ENCODE assay signal across 21 cellular contexts in the genomic region with DNA sequence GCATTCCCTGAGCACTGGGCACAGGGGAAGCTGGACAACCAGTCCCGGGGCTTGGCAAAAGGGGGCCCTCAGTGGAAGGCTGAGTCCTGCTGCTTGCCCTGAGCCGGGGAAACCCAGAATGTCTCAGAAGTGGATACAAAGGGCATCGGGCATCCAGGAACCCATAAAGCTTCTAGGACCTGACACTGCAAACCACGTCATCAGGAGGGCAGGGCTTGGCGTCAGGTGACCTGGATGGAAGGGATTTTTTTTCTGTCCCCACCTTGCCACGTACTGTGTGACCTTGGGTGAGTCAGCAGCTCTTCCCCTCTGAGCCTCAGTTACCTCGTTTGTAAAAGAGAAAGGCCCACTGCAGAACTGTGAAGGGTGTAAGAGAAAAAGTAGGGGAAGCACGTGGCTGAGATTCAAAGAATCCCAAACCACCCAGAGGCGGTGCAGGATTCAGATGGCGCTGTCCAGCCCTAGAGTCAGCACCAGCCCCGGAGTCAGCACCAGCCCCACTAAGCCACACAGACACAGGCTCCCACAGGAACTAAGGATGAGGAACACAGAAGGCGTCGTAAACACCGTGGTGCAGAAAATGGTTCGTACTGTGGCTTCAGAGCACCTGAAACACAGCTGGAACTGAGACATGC. TPM values are rescaled to one million over a fixed set of nuclear protein-coding genes. Genes with fewer than 3 reads are reported as not detected.
A peak's percentile ranks its signal among the peaks of the same experiment; 100 is the strongest.
DNase-seq lines count a peak whose midpoint lies in the region; ATAC-seq and TF ChIP-seq lines count a peak whose summit lies in the region.
"Had no signal": no experiment of that assay in that cellular context is flagged by ENCODE, and none has a peak within 500 bp of the region (broad histone marks: within the 10 kb centered on the region; RNA-seq: fewer than 3 reads in every experiment).

No MANE protein-coding gene starts in this region.

- H3K4me2 ChIP-seq in BLaER1 (peak overlapping the region; percentile 61), GM23338 (no peak overlapping the region)

- no peak overlapping the region for H2AFZ ChIP-seq in GM23338

- TF ChIP-seq CTCF in GM23338 (conservative IDR thresholded peaks at IDR 0.05; ENCODE audit: low read depth in 2 of 2), result no peak

- DNase-seq in GM23338 (ENCODE audit: low spot score) (peak; percentile 20), myocyte (ENCODE audit: low read depth) (peak; percentile 6), GDM1 (lab: John Stamatoyannopoulos, UW) (no peak), germinal center (ENCODE audit: low spot score) (no peak), NCI-H526 (lab: John Stamatoyannopoulos, UW) (no peak), H4 (ENCODE audit: low spot score) (no peak)
- DNase-seq: activated CD4-positive, alpha-beta T cell treated with anti-CD3 and anti-CD28 coated beads for 1 hour; activated naive CD8-positive, alpha-beta T cell treated with anti-CD3 and anti-CD28 coated beads for 36 hours; body of pancreas; esophagus squamous epithelium; left cardiac atrium; mesendoderm; naive thymus-derived CD4-positive, alpha-beta T cell; NCI-H1694 treated with DMSO at 0.1 percent for 48 hours; NCI-H526 treated with DMSO at 0.1 percent for 48 hours; right cardiac atrium; substantia nigra had no signal

- peaks cover 32% of the 10 kb centered on the region for H3K9me3 ChIP-seq in BLaER1
- H3K9me3 ChIP-seq: body of pancreas, esophagus squamous epithelium, vagina had no signal

- H3K9ac ChIP-seq in BLaER1, result no peak overlapping the region

- H3K36me3 ChIP-seq in BLaER1 (0 out of 2 replicates have a peak, but pooled peaks cover 6% of the 10 kb centered on the region), GM23338 (ENCODE audit: insufficient read depth) (no peaks in the 10 kb centered on the region)
- H3K36me3 ChIP-seq: esophagus squamous epithelium, vagina had no signal

- no peaks in the 10 kb centered on the region for H3K9me2 ChIP-seq in GM23338 (ENCODE audit: insufficient read depth)

- H3K27ac Mint-ChIP-seq in GM23338, result no peak overlapping the region
- no peak overlapping the region for H3K27ac Mint-ChIP-seq in activated T-helper 17 cell treated with anti-CD3 and anti-CD28 coated beads, Interleukin-2, amount 50 U/mL, for 72 hours
- H3K27ac Mint-ChIP-seq: activated naive CD8-positive, alpha-beta T cell treated with anti-CD3 and anti-CD28 coated beads for 36 hours; activated T-helper 1 cell treated with anti-CD3 and anti-CD28 coated beads, Interleukin-12 subunit alpha, Interleukin-12 subunit beta, Interleukin-2, Interleukin-4 antibody, amounts not matched to agents 30 ng/mL and 10 ng/mL and 1 ng/mL, durations not matched to agents 14 hours and 24 hours and 36 hours had no signal

- H3K4me1 Mint-ChIP-seq in GM23338, result peaks cover 4% of the 10 kb centered on the region
- H3K4me1 Mint-ChIP-seq in activated T-helper 17 cell treated with anti-CD3 and anti-CD28 coated beads, Interleukin-2, amount 50 U/mL, for 72 hours, result no peaks in the 10 kb centered on the region
- H3K4me1 Mint-ChIP-seq: activated naive CD8-positive, alpha-beta T cell treated with anti-CD3 and anti-CD28 coated beads for 36 hours had no signal

- no peaks in the 10 kb centered on the region for H3F3A ChIP-seq in GM23338 (replicated peaks; ENCODE audit: low read depth)

- H3K27me3 ChIP-seq in BLaER1 (no peaks in the 10 kb centered on the region), GM23338 (ENCODE audit: insufficient read depth) (no peaks in the 10 kb centered on the region)
- H3K27me3 ChIP-seq: body of pancreas, esophagus squamous epithelium, vagina had no signal

- no peaks in the 10 kb centered on the region for H3K79me2 ChIP-seq in GM23338 (replicated peaks; ENCODE audit: insufficient read depth)

- H3K27me3 Mint-ChIP-seq in GM23338 (ENCODE audit: insufficient read depth, low read depth, poor library complexity), result peaks cover 6% of the 10 kb centered on the region
- H3K27me3 Mint-ChIP-seq in activated T-helper 17 cell treated with anti-CD3 and anti-CD28 coated beads, Interleukin-2, amount 50 U/mL, for 72 hours, result no peaks in the 10 kb centered on the region
- H3K27me3 Mint-ChIP-seq: activated naive CD8-positive, alpha-beta T cell treated with anti-CD3 and anti-CD28 coated beads for 36 hours; naive thymus-derived CD4-positive, alpha-beta T cell had no signal

- peaks cover 55% of the 10 kb centered on the region for H3K4me1 ChIP-seq in BLaER1
- H3K4me1 ChIP-seq in GM23338 (ENCODE audit: insufficient read depth), result no peaks in the 10 kb centered on the region
- H3K4me1 ChIP-seq: body of pancreas, esophagus squamous epithelium, vagina had no signal

- H3K36me3 Mint-ChIP-seq in GM23338 (ENCODE audit: low read depth), result peaks cover 3% of the 10 kb centered on the region; the same call in 1 of the 3 replicates
- H3K36me3 Mint-ChIP-seq in activated T-helper 17 cell treated with anti-CD3 and anti-CD28 coated beads, Interleukin-2, amount 50 U/mL, for 72 hours (ENCODE audit: low read depth), result no peaks in the 10 kb centered on the region
- H3K36me3 Mint-ChIP-seq: activated naive CD8-positive, alpha-beta T cell treated with anti-CD3 and anti-CD28 coated beads for 36 hours had no signal

- no peaks in the 10 kb centered on the region for H4K20me1 ChIP-seq in BLaER1
- no peaks in the 10 kb centered on the region for H4K20me1 ChIP-seq in GM23338 (replicated peaks; ENCODE audit: insufficient read depth)

- H3K4me3 Mint-ChIP-seq in GM23338, result no peak overlapping the region
- H3K4me3 Mint-ChIP-seq in activated T-helper 17 cell treated with anti-CD3 and anti-CD28 coated beads, Interleukin-2, amount 50 U/mL, for 72 hours, result no peak overlapping the region
- H3K4me3 Mint-ChIP-seq: activated naive CD8-positive, alpha-beta T cell treated with anti-CD3 and anti-CD28 coated beads for 36 hours; activated T-helper 1 cell treated with anti-CD3 and anti-CD28 coated beads, Interleukin-12 subunit alpha, Interleukin-12 subunit beta, Interleukin-2, Interleukin-4 antibody, amounts not matched to agents 30 ng/mL and 10 ng/mL and 1 ng/mL, durations not matched to agents 14 hours and 24 hours and 36 hours; naive thymus-derived CD4-positive, alpha-beta T cell had no signal

- peaks cover 3% of the 10 kb centered on the region for H3K9me3 Mint-ChIP-seq in GM23338
- H3K9me3 Mint-ChIP-seq in activated T-helper 17 cell treated with anti-CD3 and anti-CD28 coated beads, Interleukin-2, amount 50 U/mL, for 72 hours, result peaks cover 6% of the 10 kb centered on the region

- ATAC-seq in GM23338, result peak; percentile 67
- peak; percentile 44 for ATAC-seq in activated T-helper 17 cell treated with anti-CD3 and anti-CD28 coated beads, Interleukin-2, amount 50 U/mL, for 72 hours (replicated peaks)
- ATAC-seq: body of pancreas; left cardiac atrium; naive thymus-derived CD4-positive, alpha-beta T cell; right cardiac atrium had no signal

- H3K4me3 ChIP-seq in BLaER1 (0 out of 2 replicates have a peak overlapping the region, but pooled peaks have one; percentile 5), GM23338 (no peak overlapping the region)
- H3K4me3 ChIP-seq: body of pancreas, esophagus squamous epithelium, vagina had no signal

- H3K27ac ChIP-seq in BLaER1 (0 out of 2 replicates have a peak overlapping the region, but pooled peaks have one; percentile 61), GM23338 (ENCODE audit: low read depth) (no peak overlapping the region)
- H3K27ac ChIP-seq: body of pancreas, esophagus squamous epithelium, vagina had no signal

TF ChIP-seq in GM23338, 12 proteins besides CTCF, POLR2A, EP300 and RAD21:
- TF ChIP-seq CREB1 (CRISPR knock-in tag; IDR thresholded peaks at IDR 0.05; ENCODE audit: low read depth), result 0 out of 2 replicates have a peak, but pooled peaks have one; percentile 31
- TF ChIP-seq NANOG (IDR thresholded peaks at IDR 0.05; ENCODE audit: borderline replicate concordance), result no peak
- TF ChIP-seq, protein P1, sequence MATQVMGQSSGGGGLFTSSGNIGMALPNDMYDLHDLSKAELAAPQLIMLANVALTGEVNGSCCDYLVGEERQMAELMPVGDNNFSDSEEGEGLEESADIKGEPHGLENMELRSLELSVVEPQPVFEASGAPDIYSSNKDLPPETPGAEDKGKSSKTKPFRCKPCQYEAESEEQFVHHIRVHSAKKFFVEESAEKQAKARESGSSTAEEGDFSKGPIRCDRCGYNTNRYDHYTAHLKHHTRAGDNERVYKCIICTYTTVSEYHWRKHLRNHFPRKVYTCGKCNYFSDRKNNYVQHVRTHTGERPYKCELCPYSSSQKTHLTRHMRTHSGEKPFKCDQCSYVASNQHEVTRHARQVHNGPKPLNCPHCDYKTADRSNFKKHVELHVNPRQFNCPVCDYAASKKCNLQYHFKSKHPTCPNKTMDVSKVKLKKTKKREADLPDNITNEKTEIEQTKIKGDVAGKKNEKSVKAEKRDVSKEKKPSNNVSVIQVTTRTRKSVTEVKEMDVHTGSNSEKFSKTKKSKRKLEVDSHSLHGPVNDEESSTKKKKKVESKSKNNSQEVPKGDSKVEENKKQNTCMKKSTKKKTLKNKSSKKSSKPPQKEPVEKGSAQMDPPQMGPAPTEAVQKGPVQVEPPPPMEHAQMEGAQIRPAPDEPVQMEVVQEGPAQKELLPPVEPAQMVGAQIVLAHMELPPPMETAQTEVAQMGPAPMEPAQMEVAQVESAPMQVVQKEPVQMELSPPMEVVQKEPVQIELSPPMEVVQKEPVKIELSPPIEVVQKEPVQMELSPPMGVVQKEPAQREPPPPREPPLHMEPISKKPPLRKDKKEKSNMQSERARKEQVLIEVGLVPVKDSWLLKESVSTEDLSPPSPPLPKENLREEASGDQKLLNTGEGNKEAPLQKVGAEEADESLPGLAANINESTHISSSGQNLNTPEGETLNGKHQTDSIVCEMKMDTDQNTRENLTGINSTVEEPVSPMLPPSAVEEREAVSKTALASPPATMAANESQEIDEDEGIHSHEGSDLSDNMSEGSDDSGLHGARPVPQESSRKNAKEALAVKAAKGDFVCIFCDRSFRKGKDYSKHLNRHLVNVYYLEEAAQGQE (IDR thresholded peaks at IDR 0.05; ENCODE audit: unreplicated experiment), result peak; percentile 57

RNA-seq across cellular contexts. Expression of a gene that starts 53.7 kb away (rescaled TPM):
- 1.2 and 1.9 TPM in 2 replicates for total RNA-seq in GM23338 (2014; rRNA removed; shearing (Covaris generic))
- 2.5 and 3.9 TPM in 2 replicates for polyA plus RNA-seq in GM23338 (2016; fragmentation: Nextera tagmentation; extraction: Ambion mirVana)
- 1 to 10 TPM; 6.2 to 8.2 TPM for total RNA-seq in activated T-helper 17 cell treated with anti-CD3 and anti-CD28 coated beads, Interleukin-2, amount 50 U/mL, for 72 hours
- 2.9 and 4.4 TPM in 2 replicates for total RNA-seq in myocyte
- polyA plus RNA-seq in myocyte (2012), result 7.0 TPM
- total RNA-seq in H4 (2014; rRNA removed; shearing (Covaris generic)), result 8.0 and 13.4 TPM in 2 replicates

Comparison
In these comparisons a context has a peak if more than half of its experiments do, and no peak if none do; other contexts are left out.
1. DNase-seq: peak in GM23338 (single experiment) and myocyte (single experiment); none in GDM1 (single experiment), germinal center (single experiment), NCI-H526 (0 of 2) and H4 (single experiment).